Comparison of ENCODE assay signal across 10 cellular contexts in genomic region chr17:75392559-75392958, GRCh38. TPM values are rescaled to one million over a fixed set of nuclear protein-coding genes. Genes with fewer than 3 reads are reported as not detected.
DNase-seq lines count a peak whose midpoint lies in the region; ATAC-seq and TF ChIP-seq lines count a peak whose summit lies in the region.
"Had no signal": no experiment of that assay in that cellular context is flagged by ENCODE, and none has a peak within 500 bp of the region (broad histone marks: within the 10 kb centered on the region; RNA-seq: fewer than 3 reads in every experiment).

No MANE protein-coding gene starts in this region.

- H2AFZ ChIP-seq in SU-DHL-6 (ENCODE audit: low read depth, low read length, severe bottlenecking) = no peak overlapping the region

- no peak for TF ChIP-seq CTCF in Calu3 (IDR thresholded peaks at IDR 0.05; ENCODE audit: unreplicated experiment)
- TF ChIP-seq CTCF in SU-DHL-6 (IDR thresholded peaks at IDR 0.05; ENCODE audit: insufficient read depth, low read length, poor library complexity, severe bottlenecking) = no peak
- no peak for TF ChIP-seq CTCF in osteocyte (IDR thresholded peaks at IDR 0.05)

- H3K9me2 ChIP-seq in SU-DHL-6 (replicated peaks; ENCODE audit: insufficient read depth, low read length) = no peaks in the 10 kb centered on the region

- DNase-seq in Calu3 = no peak
- DNase-seq in epithelial cell of prostate (ENCODE audit: low read depth, low spot score) = no peak
- DNase-seq in osteocyte (ENCODE audit: extremely low spot score, unreplicated experiment) = no peak
- DNase-seq in NCI-H82 treated with DMSO at 0.1 percent for 48 hours (lab: John Stamatoyannopoulos, UW; ENCODE audit: unreplicated experiment) = no peak
- DNase-seq: activated T-cell treated with anti-CD3 and anti-CD28 coated beads, Interleukin-2, amount 50 U/mL, for 4 hours; KG1; RPMI8226 had no signal

- no peaks in the 10 kb centered on the region for H3K27me3 ChIP-seq in SU-DHL-6 (ENCODE audit: low read length)

- peaks cover 53% of the 10 kb centered on the region; the same call in 1 of the 2 replicates for H4K20me1 ChIP-seq in SU-DHL-6 (ENCODE audit: low read depth, low read length)

- peaks cover 51% of the 10 kb centered on the region for H3K4me1 Mint-ChIP-seq in Calu3 (ENCODE audit: low read depth, unreplicated experiment)
- peaks cover 54% of the 10 kb centered on the region for H3K4me1 Mint-ChIP-seq in osteocyte (ENCODE audit: unreplicated experiment)

- H3K27ac ChIP-seq in SU-DHL-6 (ENCODE audit: low read depth, low read length) (no peak overlapping the region), epithelial cell of prostate (peak overlapping the region; percentile 74)

- H3K9me3 ChIP-seq in SU-DHL-6 (ENCODE audit: insufficient read depth, low read length) = no peaks in the 10 kb centered on the region

- H3K36me3 ChIP-seq in SU-DHL-6 (ENCODE audit: low read length) = peaks cover 28% of the 10 kb centered on the region

- no peak overlapping the region for H3K4me3 ChIP-seq in SU-DHL-6 (ENCODE audit: insufficient read depth, low read length, poor library complexity, severe bottlenecking)

- CTCF ChIA-PET in Calu3 (lab: Charles Lee) = interaction anchor here (2.1 to 3.2 kb wide), 3 partner anchors 14 to 103 kb away, joined by 6 to 30 read pairs (median 10); partner anchors contain the start of genes GRB2 and SLC25A19

- H3K9me3 Mint-ChIP-seq in Calu3 (ENCODE audit: low read depth, unreplicated experiment) = no peaks in the 10 kb centered on the region
- no peaks in the 10 kb centered on the region for H3K9me3 Mint-ChIP-seq in osteocyte (ENCODE audit: unreplicated experiment)
- H3K9me3 Mint-ChIP-seq: activated T-cell treated with anti-CD3 and anti-CD28 coated beads, Interleukin-2, amount 50 U/mL, for 4 hours had no signal

- no peaks in the 10 kb centered on the region for H3K27me3 Mint-ChIP-seq in Calu3 (ENCODE audit: unreplicated experiment)
- H3K27me3 Mint-ChIP-seq in osteocyte (ENCODE audit: unreplicated experiment) = no peaks in the 10 kb centered on the region

- H3K4me2 ChIP-seq in SU-DHL-6 (ENCODE audit: low read depth, low read length, poor library complexity, severe bottlenecking) = peak overlapping the region; percentile 91

- peaks cover 32% of the 10 kb centered on the region for H3K36me3 Mint-ChIP-seq in Calu3 (ENCODE audit: insufficient read depth, unreplicated experiment)
- H3K36me3 Mint-ChIP-seq in osteocyte (ENCODE audit: unreplicated experiment) = peaks cover 4% of the 10 kb centered on the region

- H3K27ac Mint-ChIP-seq in Calu3 (ENCODE audit: unreplicated experiment) (no peak overlapping the region), osteocyte (ENCODE audit: unreplicated experiment) (peak overlapping the region; percentile 28)

- H3K9ac ChIP-seq in SU-DHL-6 (ENCODE audit: low read length) = no peak overlapping the region

- peaks cover 30% of the 10 kb centered on the region for H3F3A ChIP-seq in SU-DHL-6 (ENCODE audit: insufficient read depth)

- no TSS peak for BruUV-seq in Calu3 (replicated peaks; lab: Mats Ljungman, UMichigan)

- ATAC-seq in HG03457 (IDR thresholded peaks at IDR 0.05; ENCODE audit: unreplicated experiment) = no peak
- no peak for ATAC-seq in GM19395 (IDR thresholded peaks at IDR 0.05; ENCODE audit: unreplicated experiment)

- H3K79me2 ChIP-seq in SU-DHL-6 (ENCODE audit: insufficient read depth, low read length) = peaks cover 98% of the 10 kb centered on the region

- peak overlapping the region; percentile 96 for H3K4me3 Mint-ChIP-seq in Calu3 (ENCODE audit: low read depth, unreplicated experiment)
- peak overlapping the region; percentile 94 for H3K4me3 Mint-ChIP-seq in osteocyte (ENCODE audit: unreplicated experiment)

- intact Hi-C loops in Calu3 (cut with micrococcal nuclease; ENCODE audit: unreplicated experiment) = loop anchor here (5.0 kb wide), 1 partner anchor 40 kb away; no protein-coding TSS in a partner anchor

RNA-seq across cellular contexts. Expression of gene GRB2, which starts 12.9 kb away (rescaled TPM):
- total RNA-seq in Calu3 (2022) (79.7 and 99.9 TPM in 2 replicates), osteocyte (59.1 and 61.8 TPM in 2 replicates)
